ENCODE assay signal across 8 cellular contexts in the genomic region with DNA sequence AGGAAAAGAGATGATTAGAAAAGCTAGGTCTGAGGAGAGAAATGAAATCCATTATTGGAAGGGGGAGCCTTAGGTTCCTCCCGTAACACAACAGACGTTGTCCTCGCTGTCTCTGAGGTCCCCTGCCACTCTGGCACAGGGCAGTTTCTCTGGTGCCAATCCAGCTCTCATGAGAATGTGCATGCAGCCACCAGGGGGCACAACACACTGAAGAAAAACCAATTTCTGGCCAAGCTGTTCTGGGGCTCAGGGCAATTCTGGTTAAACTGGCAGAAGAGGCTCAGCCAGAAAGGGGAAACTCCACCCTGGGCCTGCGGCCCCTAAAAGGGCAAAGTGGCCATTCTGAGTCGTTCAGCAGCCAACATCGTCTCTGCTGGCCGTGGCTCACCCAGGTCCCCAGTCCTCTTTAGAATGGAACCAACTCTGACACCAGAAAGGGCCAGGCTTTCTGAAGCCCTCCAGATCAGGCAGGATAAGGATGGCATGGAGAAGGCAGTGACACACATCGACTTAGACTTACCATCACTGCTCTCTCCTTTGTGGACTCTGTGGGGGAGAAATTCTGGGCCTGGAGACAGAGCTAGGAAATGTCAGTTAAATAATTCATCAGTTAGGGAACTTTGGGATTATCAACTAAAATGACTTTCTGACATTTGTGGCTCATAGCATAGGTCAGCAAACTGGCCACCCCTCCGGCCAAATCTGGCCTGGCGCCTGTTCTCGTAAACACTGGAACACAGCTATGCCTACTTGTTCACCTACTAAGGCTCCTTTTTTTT. TPM values are rescaled to one million over a fixed set of nuclear protein-coding genes. Genes with fewer than 3 reads are reported as not detected.
A peak's percentile ranks its signal among the peaks of the same experiment; 100 is the strongest.
DNase-seq lines count a peak whose midpoint lies in the region; ATAC-seq and TF ChIP-seq lines count a peak whose summit lies in the region.

No MANE protein-coding gene starts in this region.

- no peak for TF ChIP-seq POLR2A in Peyer's patch (IDR thresholded peaks at IDR 0.05)

- no peak overlapping the region for H3K4me3 Mint-ChIP-seq in nephron

- peak; percentile 84 for ATAC-seq in GM21576 (IDR thresholded peaks at IDR 0.05; ENCODE audit: unreplicated experiment)

- no peaks in the 10 kb centered on the region for H3K27me3 Mint-ChIP-seq in nephron (ENCODE audit: low read depth)

- H3K27ac Mint-ChIP-seq in nephron = peak overlapping the region in 1 of 3 experiments; percentile 14

- H3K4me3 ChIP-seq in Peyer's patch = no peak overlapping the region
- no peak overlapping the region for H3K4me3 ChIP-seq in fibroblast of mammary gland (ENCODE audit: control insufficient read depth, low read depth, low read length)

- H3K36me3 ChIP-seq in Peyer's patch = peaks cover 0 to 28% (median 0%) of the 10 kb centered on the region in 3 donors

- no peaks in the 10 kb centered on the region for H3K27me3 ChIP-seq in Peyer's patch

- no peaks in the 10 kb centered on the region for H3K9me3 ChIP-seq in Peyer's patch

- no peak overlapping the region for H3K27ac ChIP-seq in Peyer's patch

- H3K4me1 ChIP-seq in Peyer's patch = peaks cover 0 to 8% (median 0%) of the 10 kb centered on the region in 4 donors

- H3K9me3 Mint-ChIP-seq in nephron = no peaks in the 10 kb centered on the region

- peaks cover 52% of the 10 kb centered on the region for H3K36me3 Mint-ChIP-seq in nephron (ENCODE audit: low read depth)

- peak; percentile 66 to 89 (median 81) for TF ChIP-seq CTCF in Peyer's patch (IDR thresholded peaks at IDR 0.05)
- peak; percentile 74 for TF ChIP-seq CTCF in fibroblast of mammary gland (conservative IDR thresholded peaks at IDR 0.05; ENCODE audit: control insufficient read depth, insufficient read depth, low read depth, low read length)
- peak; percentile 57 to 71 (median 61) for TF ChIP-seq CTCF in nephron (IDR thresholded peaks at IDR 0.05; ENCODE audit: unreplicated experiment in 3 of 3)

- H3K4me1 Mint-ChIP-seq in nephron = peaks cover 23% of the 10 kb centered on the region

- in situ Hi-C loops in KBM-7 (cut with MboI; ENCODE audit: low pct_unique_long_range_greater_than_20kb, low sequenced_read_pairs) = no loop called here

- peak; percentile 16 for DNase-seq in DMS53 treated with DMSO at 0.1 percent for 48 hours (lab: John Stamatoyannopoulos, UW; ENCODE audit: unreplicated experiment)
- DNase-seq in KBM-7 = peak; percentile 86
- peak; percentile 72 to 90 (median 80) for DNase-seq in Peyer's patch
- peak; percentile 46 for DNase-seq in activated T-helper 1 cell treated with Interleukin-2 at 50 U/mL for 16 hours (ENCODE audit: low read depth)
- peak; percentile 70 for DNase-seq in fibroblast of mammary gland (ENCODE audit: low read depth)
- DNase-seq in stimulated activated naive CD4-positive, alpha-beta T cell treated with Interleukin-2 at 50 U/mL for 16 hours (lab: John Stamatoyannopoulos, UW) = peak; percentile 63

RNA-seq across cellular contexts. Expression of gene GOLPH3, which starts 58.5 kb away (rescaled TPM):
- total RNA-seq in Peyer's patch = 10 to 100 TPM; 63.5 to 93.7 (median 75.1) TPM

Comparison
In these comparisons a context has a peak if more than half of its experiments do, and no peak if none do; other contexts are left out.
1. DNase-seq: peak in every context shown above with its lines; median percentile 86 in KBM-7; 80 in Peyer's patch; 70 in fibroblast of mammary gland; 63 in stimulated activated naive CD4-positive, alpha-beta T cell treated with Interleukin-2 at 50 U/mL for 16 hours; 46 in activated T-helper 1 cell treated with Interleukin-2 at 50 U/mL for 16 hours; 16 in DMS53 treated with DMSO at 0.1 percent for 48 hours.